ENCODE assay signal across 9 cellular contexts in the genomic region with DNA sequence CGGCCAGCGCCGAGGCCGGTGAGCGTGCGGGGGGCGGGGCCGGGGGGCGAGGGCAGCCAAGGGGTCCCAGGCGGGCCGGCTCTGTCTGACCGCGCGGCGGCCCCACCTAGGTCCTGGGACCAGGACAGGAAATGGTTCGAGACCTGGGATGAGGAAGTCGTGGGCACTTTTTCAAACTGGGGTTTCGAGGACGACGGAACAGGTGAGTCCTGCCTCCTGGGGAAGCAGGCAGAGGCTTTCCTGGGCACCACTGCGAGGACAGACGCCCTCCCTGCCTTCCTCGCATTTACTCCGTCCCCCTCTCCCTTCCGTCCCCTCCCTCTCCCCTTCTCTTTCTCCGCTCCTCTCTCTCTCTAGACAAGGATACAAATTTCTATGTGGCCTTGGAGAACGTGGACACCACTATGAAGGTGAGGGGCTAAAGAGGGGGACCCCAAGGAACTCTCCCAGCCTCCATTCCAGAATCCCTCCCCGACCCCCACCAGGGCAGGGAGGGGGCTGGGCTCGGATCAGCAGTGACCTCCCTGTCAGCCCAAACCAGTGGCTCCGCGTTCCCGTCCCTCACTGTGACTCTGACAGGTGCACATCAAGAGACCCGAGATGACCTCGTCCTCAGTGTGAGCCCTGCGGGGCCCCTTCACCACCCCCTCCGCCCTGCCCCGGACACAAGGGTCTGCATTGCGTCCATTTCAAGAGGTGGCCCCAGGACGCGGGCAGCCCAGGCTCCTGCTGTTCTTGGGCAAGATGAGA. TPM values are rescaled to one million over a fixed set of nuclear protein-coding genes. Genes with fewer than 3 reads are reported as not detected.
DNase-seq lines count a peak whose midpoint lies in the region; ATAC-seq, FAIRE-seq and TF ChIP-seq lines count a peak whose summit lies in the region.
"Had no signal": no experiment of that assay in that cellular context is flagged by ENCODE, and none has a peak within 500 bp of the region (broad histone marks: within the 10 kb centered on the region; RNA-seq: fewer than 3 reads in every experiment).

No MANE protein-coding gene starts in this region.

- 2 to 8% (median 6%) methylated on average over 40 of the region's 40 CpGs for WGBS in small intestine, 3 donors

- no TSS peak for BruUV-seq in HCT116 (replicated peaks; lab: Mats Ljungman, UMichigan)

- H2AFZ ChIP-seq in HCT116 (ENCODE audit: low read depth, low read length, poor library complexity, severe bottlenecking): no peak overlapping the region

- H3K79me2 ChIP-seq in HCT116 (ENCODE audit: insufficient read depth, low read length): no peaks in the 10 kb centered on the region

- H3K4me1 Mint-ChIP-seq in WTC11: peaks cover 42% of the 10 kb centered on the region

- TF ChIP-seq RAD21 in HCT116 (IDR thresholded peaks at IDR 0.05; ENCODE audit: low read depth): no peak

- H3K27me3 Mint-ChIP-seq in WTC11 (ENCODE audit: low read depth): peaks cover 30% of the 10 kb centered on the region

- TF ChIP-seq CTCF in HCT116 (IDR thresholded peaks at IDR 0.05 in 2 of 3, conservative IDR thresholded peaks at IDR 0.05 in 1 of 3; ENCODE audit: borderline replicate concordance in 1 of 3, insufficient read depth in 1 of 3, low read depth in 2 of 3, low read length in 2 of 3) (no peak), WTC11 (IDR thresholded peaks at IDR 0.05) (no peak)

- POLR2A ChIA-PET in HCT116 (lab: Charles Lee): no interaction called here
- POLR2A ChIA-PET in WTC11 (lab: Charles Lee): interaction anchor here (1.0 kb wide), 1 partner anchor 50 kb away, joined by 3 read pairs; no protein-coding TSS in a partner anchor

- DNase-seq in HCT116 (ENCODE audit: low read depth, low spot score) (no peak), WTC11 (ENCODE audit: low spot score) (peak; percentile 39), small intestine (no peak), MV-4-11 (lab: John Stamatoyannopoulos, UW) (no peak)
- DNase-seq: hippocampal formation had no signal

- no peak for TF ChIP-seq POLR2A in HCT116 (IDR thresholded peaks at IDR 0.05; ENCODE audit: borderline replicate concordance, extremely low read depth, insufficient read depth, insufficient read length)

- H3K4me3 Mint-ChIP-seq in WTC11: peak overlapping the region; percentile 79

- no peaks in the 10 kb centered on the region for H3K9me3 Mint-ChIP-seq in WTC11
- H3K9me3 Mint-ChIP-seq: activated naive CD4-positive, alpha-beta T cell treated with anti-CD3 and anti-CD28 coated beads, Interleukin-2, amount 50 U/mL, for 72 hours had no signal

- H3K27ac Mint-ChIP-seq in WTC11: no peak overlapping the region
- H3K27ac Mint-ChIP-seq: activated naive CD4-positive, alpha-beta T cell treated with anti-CD3 and anti-CD28 coated beads, Interleukin-2, amount 50 U/mL, for 72 hours had no signal

- H3K36me3 ChIP-seq in HCT116 (ENCODE audit: control insufficient read depth in 1 of 2, insufficient read depth in 2 of 2, low read length in 2 of 2) (no peaks in the 10 kb centered on the region), small intestine (ENCODE audit: control insufficient read depth in 2 of 2, insufficient read depth in 2 of 2, low read length in 2 of 2) (peaks cover 0 to 8% of the 10 kb centered on the region in 2 donors)

- no peaks in the 10 kb centered on the region for H4K20me1 ChIP-seq in HCT116 (ENCODE audit: insufficient read depth)

- H3K4me1 ChIP-seq in HCT116 (ENCODE audit: control insufficient read depth in 1 of 2, insufficient read depth in 2 of 2, low read length in 2 of 2): peaks cover 6 to 23% of the 10 kb centered on the region in 2 experiments; a peak in 3 of 4 replicates
- peaks cover 2 to 12% of the 10 kb centered on the region in 2 donors for H3K4me1 ChIP-seq in small intestine (ENCODE audit: control insufficient read depth in 2 of 2, insufficient read depth in 1 of 2, low read depth in 1 of 2, low read length in 1 of 2)

- H3K27me3 ChIP-seq in HCT116 (ENCODE audit: insufficient read depth, low read length) (peaks cover 19% of the 10 kb centered on the region; the same call in 1 of the 2 replicates), small intestine (ENCODE audit: control insufficient read depth in 2 of 2, insufficient read depth in 2 of 2, low read length in 2 of 2) (peaks cover 0 to 27% of the 10 kb centered on the region in 2 donors)

- no peak for FAIRE-seq in small intestine (lab: Jason Lieb, UNC)

- peak overlapping the region; percentile 58 to 63 for H3K4me3 ChIP-seq in HCT116 (replicated peaks in 1 of 2; ENCODE audit: low read depth in 1 of 2, low read length in 2 of 2)
- H3K4me3 ChIP-seq in iPS-11a (ENCODE audit: low read depth, low read length): peak overlapping the region; percentile 49
- H3K4me3 ChIP-seq in small intestine (ENCODE audit: low read depth in 1 of 2, low read length in 2 of 2): peak overlapping the region; percentile 37 to 49

- intact Hi-C loops in HCT116 (cut with micrococcal nuclease): loop anchor here (1.0 to 10.0 kb wide), 5 partner anchors 93 to 316 kb away; no protein-coding TSS in a partner anchor

- H3K27ac ChIP-seq in HCT116 (ENCODE audit: low read depth, low read length) (peak overlapping the region; percentile 61; the same call in 1 of the 2 replicates), small intestine (ENCODE audit: low read depth in 1 of 2, low read length in 1 of 2) (peak overlapping the region; percentile 6 to 53)

- no peaks in the 10 kb centered on the region for H3K9me2 ChIP-seq in HCT116 (ENCODE audit: insufficient read depth)

- H3K9ac ChIP-seq in HCT116 (ENCODE audit: low read length): peak overlapping the region; percentile 63

- CTCF ChIA-PET in HCT116 (lab: Charles Lee): interaction anchor here (0.6 to 1.3 kb wide), 6 partner anchors 9 to 316 kb away, joined by 3 to 7 read pairs (median 4); a partner anchor contains a TSS
- CTCF ChIA-PET in WTC11 (lab: Charles Lee): interaction anchor here (0.7 to 2.0 kb wide), 20 partner anchors 8 to 177 kb away, joined by 3 to 27 read pairs (median 9); a partner anchor contains a TSS

- H3K9me3 ChIP-seq in HCT116 (ENCODE audit: control insufficient read depth in 1 of 2, insufficient read depth in 1 of 2, low read depth in 1 of 2, low read length in 2 of 2) (no peaks in the 10 kb centered on the region), small intestine (ENCODE audit: control insufficient read depth, low read depth) (no peaks in the 10 kb centered on the region)

- H3K36me3 Mint-ChIP-seq in WTC11: peaks cover 5% of the 10 kb centered on the region; the same call in 1 of the 2 replicates
- H3K36me3 Mint-ChIP-seq: activated naive CD4-positive, alpha-beta T cell treated with anti-CD3 and anti-CD28 coated beads, Interleukin-2, amount 50 U/mL, for 72 hours had no signal

- RAD21 ChIA-PET in HCT116 (lab: Charles Lee; ENCODE audit: low non-redundant PET in 1 of 2, low total read pairs in 2 of 2, uncharacterized antibody in 2 of 2, unreplicated experiment in 2 of 2): interaction anchor here in 1 of 2 experiments (0.5 to 0.6 kb wide), 2 partner anchors 92 to 104 kb away, joined by 3 read pairs; no protein-coding TSS in a partner anchor

- ATAC-seq in HCT116 (no peak), WTC11 (no peak; the same call in 1 of the 2 replicates), GM21717 (IDR thresholded peaks at IDR 0.05; ENCODE audit: unreplicated experiment) (no peak), GM21619 (IDR thresholded peaks at IDR 0.05; ENCODE audit: unreplicated experiment) (no peak)

- peak overlapping the region; percentile 82 for H3K4me2 ChIP-seq in HCT116 (ENCODE audit: low read length)

TF ChIP-seq in HCT116, 20 proteins besides CTCF, POLR2A, EP300 and RAD21:
- TF ChIP-seq JUND (IDR thresholded peaks at IDR 0.05) (no peak), ZFX (IDR thresholded peaks at IDR 0.05) (no peak; the same call in 1 of the 2 replicates), TCF7L2 (IDR thresholded peaks at IDR 0.05; ENCODE audit: borderline replicate concordance, extremely low read depth, insufficient read depth, insufficient read length) (no peak), SP1 (IDR thresholded peaks at IDR 0.05; ENCODE audit: low read depth) (no peak), EGR1 (IDR thresholded peaks at IDR 0.05; ENCODE audit: low read depth) (no peak), FOSL1 (IDR thresholded peaks at IDR 0.05; ENCODE audit: low read depth) (no peak), YY1 (IDR thresholded peaks at IDR 0.05; ENCODE audit: extremely low read depth, insufficient replicate concordance, low read depth, low read length) (no peak), CEBPB (IDR thresholded peaks at IDR 0.05; ENCODE audit: low read depth) (no peak), POLR2AphosphoS5 (IDR thresholded peaks at IDR 0.05; ENCODE audit: low read depth, low read length) (no peak)
TF ChIP-seq in HCT116: peak in this region for 0.

TF ChIP-seq in WTC11, 78 proteins besides CTCF, POLR2A, EP300 and RAD21 (continues in another document):
- no peak for TF ChIP-seq TP53 (CRISPR knock-in tag; IDR thresholded peaks at IDR 0.05)
- TF ChIP-seq, protein P1, sequence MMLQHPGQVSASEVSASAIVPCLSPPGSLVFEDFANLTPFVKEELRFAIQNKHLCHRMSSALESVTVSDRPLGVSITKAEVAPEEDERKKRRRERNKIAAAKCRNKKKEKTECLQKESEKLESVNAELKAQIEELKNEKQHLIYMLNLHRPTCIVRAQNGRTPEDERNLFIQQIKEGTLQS (CRISPR knock-in tag; conservative IDR thresholded peaks at IDR 0.05): no peak
- TF ChIP-seq MXD4 (CRISPR knock-in tag; IDR thresholded peaks at IDR 0.05; ENCODE audit: borderline replicate concordance): no peak
- TF ChIP-seq PRRX2 (CRISPR knock-in tag; IDR thresholded peaks at IDR 0.05): no peak

RNA-seq across cellular contexts. Expression of a gene that starts 2.6 kb away (rescaled TPM):
- total RNA-seq in HCT116 (2021; ENCODE audit: unreplicated experiment): 0.64 TPM
- 0.99 and 1.4 TPM in 2 replicates for polyA plus RNA-seq in HCT116 (2012)
- total RNA-seq in WTC11 (2021): 5.7 to 6.5 TPM (median 5.8 TPM) in 3 replicates
- polyA plus RNA-seq in small intestine: 10 to 100 TPM in 2 of 3 donors, 1 to 10 TPM in 1; 2.6 to 31.8 (median 23.5) TPM

RNA-seq across cellular contexts. Expression of a gene that starts 17.4 kb away (rescaled TPM):
- total RNA-seq in HCT116 (2021; ENCODE audit: unreplicated experiment) (30.8 TPM), WTC11 (2021) (50.6 to 74.8 TPM (median 67.2 TPM) in 3 replicates)
- 42.8 and 46.1 TPM in 2 replicates for polyA plus RNA-seq in HCT116 (2012)
- polyA plus RNA-seq in small intestine: 100 to 1,000 TPM in 1 of 3 donors, 10 to 100 TPM in 2; 49.6 to 156 (median 51.3) TPM

RNA-seq across cellular contexts. Expression of a gene that starts 53.2 kb away (rescaled TPM):
- total RNA-seq in HCT116 (2021; ENCODE audit: unreplicated experiment) (not detected), WTC11 (2021) (not detected in 3 replicates)
- polyA plus RNA-seq in HCT116 (2012): 0.01 TPM in 1 of 2 replicates, not detected in the other
- 10 to 100 TPM; 16.1 to 26.6 (median 20.8) TPM for polyA plus RNA-seq in small intestine
- total RNA-seq: activated naive CD4-positive, alpha-beta T cell treated with anti-CD3 and anti-CD28 coated beads, Interleukin-2, amount 50 U/mL, for 72 hours had no signal
